ENCODE assay signal across 6 cellular contexts in the genomic region with DNA sequence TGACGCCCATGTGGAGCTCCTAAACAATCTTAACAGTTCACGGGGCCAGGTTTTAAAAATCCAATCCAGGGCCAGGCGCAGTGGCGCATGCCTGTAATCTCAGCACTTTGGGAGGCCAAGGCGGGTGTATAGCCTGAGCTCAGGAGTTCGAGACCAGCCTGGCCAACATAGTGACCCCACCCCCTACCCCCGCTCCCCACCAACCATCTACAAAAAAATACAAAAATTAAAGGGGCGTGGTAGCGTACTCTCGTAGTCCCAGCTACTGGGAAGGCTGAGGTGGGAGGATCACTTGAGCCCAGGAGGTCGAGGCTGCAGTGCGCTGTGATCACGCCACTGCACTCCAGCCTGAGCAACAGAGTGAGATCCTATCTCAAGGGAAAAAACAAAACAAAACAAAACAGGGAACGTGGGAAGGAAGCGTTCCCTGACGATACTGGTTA.
DNase-seq lines count a peak whose midpoint lies in the region; ATAC-seq lines count a peak whose summit lies in the region.

No MANE protein-coding gene starts in this region.

- H3K36me3 ChIP-seq in endocrine pancreas (ENCODE audit: control insufficient read depth, insufficient read depth, low read length), result peaks cover 7% of the 10 kb centered on the region

- H3K4me1 ChIP-seq in endocrine pancreas (ENCODE audit: control insufficient read depth, insufficient read depth, low read length), result no peaks in the 10 kb centered on the region

- H3K27me3 ChIP-seq in endocrine pancreas (ENCODE audit: control insufficient read depth, insufficient read depth, low read length), result no peaks in the 10 kb centered on the region

- DNase-seq in NCI-H2227 (lab: John Stamatoyannopoulos, UW; ENCODE audit: unreplicated experiment) (peak; percentile 58), skeletal muscle cell (ENCODE audit: low read depth) (no peak), NCI-H345 (lab: John Stamatoyannopoulos, UW) (no peak)

- ATAC-seq in GM21526 (IDR thresholded peaks at IDR 0.05; ENCODE audit: low FRiP score, unreplicated experiment) (no peak), GM18517 (IDR thresholded peaks at IDR 0.05; ENCODE audit: unreplicated experiment) (no peak)

- H3K4me3 ChIP-seq in endocrine pancreas (ENCODE audit: control insufficient read depth, insufficient read depth, low read length), result peak overlapping the region; percentile 70
- peak overlapping the region; percentile 93 for H3K4me3 ChIP-seq in skeletal muscle cell (ENCODE audit: low read depth, low read length)

- H3K9ac ChIP-seq in endocrine pancreas (ENCODE audit: control insufficient read depth, insufficient read depth, low read length), result peak overlapping the region; percentile 93

- no peaks in the 10 kb centered on the region for H3K9me3 ChIP-seq in endocrine pancreas (ENCODE audit: control insufficient read depth, low read length)
